Comparison of ENCODE assay signal across 8 cellular contexts in genomic region chr20:51562027-51562333, GRCh38. TPM values are rescaled to one million over a fixed set of nuclear protein-coding genes. Genes with fewer than 3 reads are reported as not detected.
DNase-seq lines count a peak whose midpoint lies in the region; ATAC-seq and TF ChIP-seq lines count a peak whose summit lies in the region.

No MANE protein-coding gene starts in this region.

- peak overlapping the region; percentile 93 for H3K4me3 Mint-ChIP-seq in HFFc6
- peak overlapping the region; percentile 76 for H3K4me3 Mint-ChIP-seq in activated T-helper 1 cell treated with anti-CD3 and anti-CD28 coated beads, Interleukin-12 subunit alpha, Interleukin-12 subunit beta, Interleukin-2, Interleukin-4 antibody, amounts not matched to agents 30 ng/mL and 10 ng/mL and 1 ng/mL, durations not matched to agents 14 hours and 24 hours and 36 hours

- no peak for TF ChIP-seq CTCF in HFFc6 (IDR thresholded peaks at IDR 0.05)
- TF ChIP-seq CTCF in smooth muscle cell (IDR thresholded peaks at IDR 0.05; ENCODE audit: borderline replicate concordance, insufficient read depth, poor library complexity, severe bottlenecking): no peak

- DNase-seq in HFFc6 (peak; percentile 25), iPS DF 6.9 (ENCODE audit: low read depth, low spot score) (no peak), smooth muscle cell (lab: John Stamatoyannopoulos, UW; ENCODE audit: unreplicated experiment) (no peak)
- DNase-seq in activated T-helper 1 cell treated with anti-CD3 and anti-CD28 coated beads, Interleukin-12 subunit alpha, Interleukin-12 subunit beta, Interleukin-2, Interleukin-4 antibody, amounts not matched to agents 30 ng/mL and 10 ng/mL and 1 ng/mL, durations not matched to agents 14 hours and 24 hours and 36 hours (ENCODE audit: low spot score): no peak
- DNase-seq in activated CD4-positive, CD25-positive, alpha-beta regulatory T cell treated with anti-CD3 and anti-CD28 coated beads, Interleukin-2, amount 50 U/mL, for 72 hours: no peak

- WGBS in iPS DF 6.9 (ENCODE audit: insufficient coverage, insufficient read length): no CpG with 5 or more reads among the region's 10 CpGs
- 2% methylated on average over 10 of the region's 10 CpGs for WGBS in smooth muscle cell (ENCODE audit: low lambda C conversion rate)

- H3K4me1 Mint-ChIP-seq in HFFc6 (ENCODE audit: low read depth): peaks cover 53% of the 10 kb centered on the region
- peaks cover 26% of the 10 kb centered on the region for H3K4me1 Mint-ChIP-seq in activated T-helper 1 cell treated with anti-CD3 and anti-CD28 coated beads, Interleukin-12 subunit alpha, Interleukin-12 subunit beta, Interleukin-2, Interleukin-4 antibody, amounts not matched to agents 30 ng/mL and 10 ng/mL and 1 ng/mL, durations not matched to agents 14 hours and 24 hours and 36 hours (ENCODE audit: low read depth)

- peaks cover 24% of the 10 kb centered on the region for H4K20me1 ChIP-seq in smooth muscle cell (ENCODE audit: low read depth)

- peaks cover 8% of the 10 kb centered on the region for H3K27me3 Mint-ChIP-seq in HFFc6 (ENCODE audit: insufficient read depth)
- H3K27me3 Mint-ChIP-seq in activated T-helper 1 cell treated with anti-CD3 and anti-CD28 coated beads, Interleukin-12 subunit alpha, Interleukin-12 subunit beta, Interleukin-2, Interleukin-4 antibody, amounts not matched to agents 30 ng/mL and 10 ng/mL and 1 ng/mL, durations not matched to agents 14 hours and 24 hours and 36 hours (ENCODE audit: insufficient read depth): peaks cover 71% of the 10 kb centered on the region

- H3K27me3 ChIP-seq in iPS DF 6.9 (ENCODE audit: control insufficient read depth, insufficient read depth, low read length) (peaks cover 36% of the 10 kb centered on the region), smooth muscle cell (ENCODE audit: low read depth) (no peaks in the 10 kb centered on the region)

- H3K36me3 ChIP-seq in iPS DF 6.9 (ENCODE audit: control insufficient read depth, insufficient read depth, low read length) (no peaks in the 10 kb centered on the region), smooth muscle cell (ENCODE audit: low read depth) (no peaks in the 10 kb centered on the region)

- H3K9me3 ChIP-seq in iPS DF 6.9 (ENCODE audit: control insufficient read depth, insufficient read depth, low read length): no peaks in the 10 kb centered on the region
- no peaks in the 10 kb centered on the region for H3K9me3 ChIP-seq in smooth muscle cell (replicated peaks; ENCODE audit: low read depth)

- peak overlapping the region; percentile 2 for H2AFZ ChIP-seq in smooth muscle cell (ENCODE audit: low read depth)

- H3K4me2 ChIP-seq in smooth muscle cell: peak overlapping the region; percentile 96

- H3K4me3 ChIP-seq in iPS DF 6.9 (ENCODE audit: low read length): peak overlapping the region; percentile 31; the same call in 1 of the 2 replicates
- peak overlapping the region; percentile 62 for H3K4me3 ChIP-seq in smooth muscle cell

- H3K79me2 ChIP-seq in smooth muscle cell (ENCODE audit: low read depth): peaks cover 32% of the 10 kb centered on the region

- H3K9ac ChIP-seq in smooth muscle cell (ENCODE audit: low read depth): peak overlapping the region; percentile 99

- H3K27ac ChIP-seq in iPS DF 6.9 (ENCODE audit: low read length): no peak overlapping the region
- H3K27ac ChIP-seq in smooth muscle cell (ENCODE audit: low read depth): peak overlapping the region; percentile 100

- intact Hi-C loops in activated T-helper 1 cell treated with anti-CD3 and anti-CD28 coated beads, Interleukin-12 subunit alpha, Interleukin-12 subunit beta, Interleukin-2, Interleukin-4 antibody, amounts not matched to agents 30 ng/mL and 10 ng/mL and 1 ng/mL, durations not matched to agents 14 hours and 24 hours and 36 hours (cut with micrococcal nuclease): no loop called here

- H3K4me1 ChIP-seq in iPS DF 6.9 (ENCODE audit: control insufficient read depth, insufficient read depth, low read length): peaks cover 2% of the 10 kb centered on the region; the same call in 1 of the 2 replicates
- H3K4me1 ChIP-seq in smooth muscle cell (ENCODE audit: low read depth): peaks cover 14% of the 10 kb centered on the region

- no peaks in the 10 kb centered on the region for H3K36me3 Mint-ChIP-seq in HFFc6 (ENCODE audit: low read depth)
- peaks cover 3% of the 10 kb centered on the region for H3K36me3 Mint-ChIP-seq in activated T-helper 1 cell treated with anti-CD3 and anti-CD28 coated beads, Interleukin-12 subunit alpha, Interleukin-12 subunit beta, Interleukin-2, Interleukin-4 antibody, amounts not matched to agents 30 ng/mL and 10 ng/mL and 1 ng/mL, durations not matched to agents 14 hours and 24 hours and 36 hours (ENCODE audit: low read depth)

- H3F3A ChIP-seq in smooth muscle cell (ENCODE audit: low read depth): peaks cover 31% of the 10 kb centered on the region

- no peaks in the 10 kb centered on the region for H3K9me3 Mint-ChIP-seq in HFFc6
- H3K9me3 Mint-ChIP-seq in activated T-helper 1 cell treated with anti-CD3 and anti-CD28 coated beads, Interleukin-12 subunit alpha, Interleukin-12 subunit beta, Interleukin-2, Interleukin-4 antibody, amounts not matched to agents 30 ng/mL and 10 ng/mL and 1 ng/mL, durations not matched to agents 14 hours and 24 hours and 36 hours: no peaks in the 10 kb centered on the region

- peak overlapping the region; percentile 100 for H3K27ac Mint-ChIP-seq in HFFc6
- no peak overlapping the region for H3K27ac Mint-ChIP-seq in activated T-helper 1 cell treated with anti-CD3 and anti-CD28 coated beads, Interleukin-12 subunit alpha, Interleukin-12 subunit beta, Interleukin-2, Interleukin-4 antibody, amounts not matched to agents 30 ng/mL and 10 ng/mL and 1 ng/mL, durations not matched to agents 14 hours and 24 hours and 36 hours

- ATAC-seq in GM18909 (IDR thresholded peaks at IDR 0.05; ENCODE audit: poor library complexity, unreplicated experiment): no peak
- no peak for ATAC-seq in HG03095 (IDR thresholded peaks at IDR 0.05; ENCODE audit: unreplicated experiment)
- no peak for ATAC-seq in HG03139 (IDR thresholded peaks at IDR 0.05; ENCODE audit: unreplicated experiment)

RNA-seq across cellular contexts. Expression of gene NFATC2, which starts 19.5 kb away (rescaled TPM):
- total RNA-seq in HFFc6 (2021; fragmentation: NEBNext Ultra II Directional; extraction: Animal tissue kit (Norgen Biotek cat#: 25700)): 1 to 10 TPM in 1 of 6 experiments, under 1 TPM in 5; 0.50 to 1.1 (median 0.84) TPM
- 84.0 and 86.4 TPM in 2 replicates for total RNA-seq in activated T-helper 1 cell treated with anti-CD3 and anti-CD28 coated beads, Interleukin-12 subunit alpha, Interleukin-12 subunit beta, Interleukin-2, Interleukin-4 antibody, amounts not matched to agents 30 ng/mL and 10 ng/mL and 1 ng/mL, durations not matched to agents 14 hours and 24 hours and 36 hours
- total RNA-seq in smooth muscle cell: 4.1 and 8.4 TPM in 2 replicates
- polyA plus RNA-seq in smooth muscle cell: 5.5 and 5.8 TPM in 2 replicates
